17 cellular contexts compared by ENCODE assay signal in genomic region chr9:114957558-114957957, GRCh38. TPM values are rescaled to one million over a fixed set of nuclear protein-coding genes. Genes with fewer than 3 reads are reported as not detected.
DNase-seq lines count a peak whose midpoint lies in the region; ATAC-seq lines count a peak whose summit lies in the region.
"Had no signal": no experiment of that assay in that cellular context is flagged by ENCODE, and none has a peak within 500 bp of the region (broad histone marks: within the 10 kb centered on the region; RNA-seq: fewer than 3 reads in every experiment).

No MANE protein-coding gene starts in this region.

- H3K4me1 ChIP-seq in rectal smooth muscle tissue (ENCODE audit: control insufficient read depth, insufficient read depth, low read length) = peaks cover 3% of the 10 kb centered on the region
- H3K4me1 ChIP-seq: ascending aorta, SJCRH30 had no signal

- H3K27ac ChIP-seq in rectal smooth muscle tissue (ENCODE audit: low read depth, low read length) = peak overlapping the region; percentile 19
- H3K27ac ChIP-seq: A549, ascending aorta, SJCRH30 had no signal

- H3K27ac Mint-ChIP-seq in activated CD4-positive, alpha-beta T cell treated with anti-CD3 and anti-CD28 coated beads, Interleukin-2, amount 10 ng/mL, durations not matched to agents 24 days and 14 days = peak overlapping the region; percentile 98
- peak overlapping the region; percentile 83 for H3K27ac Mint-ChIP-seq in activated T-helper 17 cell treated with anti-CD3 and anti-CD28 coated beads, Interleukin-2, amount 50 U/mL, for 72 hours

- H3K9ac ChIP-seq in rectal smooth muscle tissue (ENCODE audit: low read length) = no peak overlapping the region

- H3K36me3 ChIP-seq in rectal smooth muscle tissue (ENCODE audit: control insufficient read depth, insufficient read depth, low read length) = no peaks in the 10 kb centered on the region
- H3K36me3 ChIP-seq: ascending aorta, SJCRH30 had no signal

- DNase-seq in activated CD4-positive, alpha-beta T cell treated with anti-CD3 and anti-CD28 coated beads, Interleukin-2, amount 10 ng/mL, durations not matched to agents 24 days and 14 days = no peak
- no peak for DNase-seq in activated CD4-positive, alpha-beta T cell treated with anti-CD3 and anti-CD28 coated beads for 1 hour
- no peak for DNase-seq in AG20443 (ENCODE audit: low spot score)
- no peak for DNase-seq in NCI-H69 (lab: John Stamatoyannopoulos, UW)
- no peak for DNase-seq in NCI-H2107 treated with DMSO at 0.1 percent for 48 hours (lab: John Stamatoyannopoulos, UW; ENCODE audit: unreplicated experiment)
- DNase-seq: kidney, NCI-H1417, NCI-H345, SJCRH30 had no signal

- peaks cover 59% of the 10 kb centered on the region for H3K4me1 Mint-ChIP-seq in activated CD4-positive, alpha-beta T cell treated with anti-CD3 and anti-CD28 coated beads, Interleukin-2, amount 10 ng/mL, durations not matched to agents 24 days and 14 days
- H3K4me1 Mint-ChIP-seq in activated T-helper 17 cell treated with anti-CD3 and anti-CD28 coated beads, Interleukin-2, amount 50 U/mL, for 72 hours = peaks cover 34% of the 10 kb centered on the region

- no peaks in the 10 kb centered on the region for H3K27me3 Mint-ChIP-seq in activated CD4-positive, alpha-beta T cell treated with anti-CD3 and anti-CD28 coated beads, Interleukin-2, amount 10 ng/mL, durations not matched to agents 24 days and 14 days
- no peaks in the 10 kb centered on the region for H3K27me3 Mint-ChIP-seq in activated T-helper 17 cell treated with anti-CD3 and anti-CD28 coated beads, Interleukin-2, amount 50 U/mL, for 72 hours

- peaks cover 32% of the 10 kb centered on the region for H3K36me3 Mint-ChIP-seq in activated CD4-positive, alpha-beta T cell treated with anti-CD3 and anti-CD28 coated beads, Interleukin-2, amount 10 ng/mL, durations not matched to agents 24 days and 14 days (ENCODE audit: low read depth)
- H3K36me3 Mint-ChIP-seq in activated T-helper 17 cell treated with anti-CD3 and anti-CD28 coated beads, Interleukin-2, amount 50 U/mL, for 72 hours (ENCODE audit: low read depth) = no peaks in the 10 kb centered on the region

- peak overlapping the region; percentile 72 for H3K4me3 Mint-ChIP-seq in activated CD4-positive, alpha-beta T cell treated with anti-CD3 and anti-CD28 coated beads, Interleukin-2, amount 10 ng/mL, durations not matched to agents 24 days and 14 days
- H3K4me3 Mint-ChIP-seq in activated T-helper 17 cell treated with anti-CD3 and anti-CD28 coated beads, Interleukin-2, amount 50 U/mL, for 72 hours = peak overlapping the region; percentile 69

- no peaks in the 10 kb centered on the region for H3K27me3 ChIP-seq in rectal smooth muscle tissue (ENCODE audit: control insufficient read depth, insufficient read depth, low read length)
- H3K27me3 ChIP-seq: ascending aorta, SJCRH30 had no signal

- intact Hi-C loops in activated CD4-positive, alpha-beta T cell treated with anti-CD3 and anti-CD28 coated beads, Interleukin-2, amount 10 ng/mL, durations not matched to agents 24 days and 14 days (cut with micrococcal nuclease) = loop anchor here (5.0 kb wide), 1 partner anchor 35 kb away; no protein-coding TSS in a partner anchor

- H3K4me3 ChIP-seq in rectal smooth muscle tissue (ENCODE audit: low read length) = no peak overlapping the region
- H3K4me3 ChIP-seq: A549, ascending aorta, coronary artery, SJCRH30 had no signal

- peak; percentile 26 for ATAC-seq in GM18868 (IDR thresholded peaks at IDR 0.05; ENCODE audit: unreplicated experiment)
- peak; percentile 67 for ATAC-seq in activated T-helper 17 cell treated with anti-CD3 and anti-CD28 coated beads, Interleukin-2, amount 50 U/mL, for 72 hours (replicated peaks)
- ATAC-seq: A549 had no signal

- peaks cover 16% of the 10 kb centered on the region for H3K9me3 Mint-ChIP-seq in activated CD4-positive, alpha-beta T cell treated with anti-CD3 and anti-CD28 coated beads, Interleukin-2, amount 10 ng/mL, durations not matched to agents 24 days and 14 days
- H3K9me3 Mint-ChIP-seq in activated T-helper 17 cell treated with anti-CD3 and anti-CD28 coated beads, Interleukin-2, amount 50 U/mL, for 72 hours = peaks cover 14% of the 10 kb centered on the region

RNA-seq across cellular contexts. Expression of gene TNFSF8, which starts 27.2 kb away (rescaled TPM):
- 148 and 150 TPM in 2 replicates for total RNA-seq in activated CD4-positive, alpha-beta T cell treated with anti-CD3 and anti-CD28 coated beads, Interleukin-2, amount 10 ng/mL, durations not matched to agents 24 days and 14 days
- 10 to 100 TPM; 17.2 to 20.1 TPM for total RNA-seq in activated T-helper 17 cell treated with anti-CD3 and anti-CD28 coated beads, Interleukin-2, amount 50 U/mL, for 72 hours
- total RNA-seq: epithelial cell of proximal tubule, osteocyte, SJCRH30 had no signal
